In genomic region chr5:10333154-10334006, GRCh38 we compare ENCODE assay signal across 8 cellular contexts. TPM values are rescaled to one million over a fixed set of nuclear protein-coding genes. Genes with fewer than 3 reads are reported as not detected.
DNase-seq lines count a peak whose midpoint lies in the region; ATAC-seq and TF ChIP-seq lines count a peak whose summit lies in the region.

No MANE protein-coding gene starts in this region.

- peak overlapping the region; percentile 90 for H2AFZ ChIP-seq in PC-9

- no peak overlapping the region for H3K4me2 ChIP-seq in BLaER1 treated with 17β-estradiol and CSF1 and Interleukin-3, amounts not matched to agents 10 nM and 100 nM
- peak overlapping the region; percentile 83 for H3K4me2 ChIP-seq in PC-9

- CTCF ChIA-PET in PC-9 (lab: Charles Lee) = interaction anchor here (0.7 kb wide), 1 partner anchor 37 kb away, joined by 3 read pairs; no protein-coding TSS in a partner anchor

- H3K9me2 ChIP-seq in PC-9 (ENCODE audit: insufficient read depth) = no peaks in the 10 kb centered on the region

- H3F3A ChIP-seq in PC-9 (ENCODE audit: insufficient read depth, low read depth) = no peaks in the 10 kb centered on the region

- H3K36me3 ChIP-seq in BLaER1 treated with 17β-estradiol and CSF1 and Interleukin-3, amounts not matched to agents 10 nM and 100 nM = peaks cover 0 to 6% (median 0%) of the 10 kb centered on the region in 11 experiments; a peak in 1 of 22 replicates
- H3K36me3 ChIP-seq in PC-9 (ENCODE audit: low read depth) (no peaks in the 10 kb centered on the region), right lobe of liver (no peaks in the 10 kb centered on the region), thoracic aorta (no peaks in the 10 kb centered on the region)

- H3K9ac ChIP-seq in BLaER1 treated with 17β-estradiol and CSF1 and Interleukin-3, amounts not matched to agents 10 nM and 100 nM = no peak overlapping the region

- DNase-seq in PC-9 (peak in 1 of 2 experiments; percentile 67), dermis blood vessel endothelial cell (peak; percentile 56), right lobe of liver (peak; percentile 60 to 72 (median 60)), thoracic aorta (ENCODE audit: low spot score) (no peak), NCI-H128 (lab: John Stamatoyannopoulos, UW; ENCODE audit: unreplicated experiment) (no peak), NCI-H1092 treated with DMSO at 0.1 percent for 48 hours (lab: John Stamatoyannopoulos, UW) (no peak)

- no peak overlapping the region for H3K27ac ChIP-seq in BLaER1 treated with 17β-estradiol and CSF1 and Interleukin-3, amounts not matched to agents 10 nM and 100 nM
- no peak overlapping the region for H3K27ac ChIP-seq in PC-9
- peak overlapping the region; percentile 61 to 85 (median 79) for H3K27ac ChIP-seq in right lobe of liver
- no peak overlapping the region for H3K27ac ChIP-seq in thoracic aorta

- no peaks in the 10 kb centered on the region for H3K79me2 ChIP-seq in PC-9 (ENCODE audit: low read depth)

- TF ChIP-seq POLR2A in right lobe of liver (IDR thresholded peaks at IDR 0.05) = peak; percentile 54

- WGBS in right lobe of liver (ENCODE audit: insufficient coverage, low coverage, low lambda C conversion rate, missing lambda C conversion rate) = 3% methylated on average over 29 of the region's 81 CpGs

- no peaks in the 10 kb centered on the region for H3K4me1 ChIP-seq in BLaER1 treated with 17β-estradiol and CSF1 and Interleukin-3, amounts not matched to agents 10 nM and 100 nM
- H3K4me1 ChIP-seq in PC-9 (replicated peaks; ENCODE audit: insufficient read depth) (peaks cover 5% of the 10 kb centered on the region; the same call in 1 of the 2 replicates), right lobe of liver (peaks cover 0 to 53% (median 11%) of the 10 kb centered on the region in 4 donors), thoracic aorta (ENCODE audit: control insufficient read depth in 1 of 2, low read depth in 2 of 2) (peaks cover 10 to 39% of the 10 kb centered on the region in 2 donors)

- peak overlapping the region in 7 of 10 experiments; percentile 17 to 29 (median 22); a peak in 7 of 20 replicates for H3K4me3 ChIP-seq in BLaER1 treated with 17β-estradiol and CSF1 and Interleukin-3, amounts not matched to agents 10 nM and 100 nM
- H3K4me3 ChIP-seq in PC-9 (peak overlapping the region; percentile 60), right lobe of liver (peak overlapping the region; percentile 57 to 60 (median 58)), thoracic aorta (peak overlapping the region; percentile 85)

- ATAC-seq in GM19395 (IDR thresholded peaks at IDR 0.05; ENCODE audit: unreplicated experiment) (peak; percentile 56), right lobe of liver (peak; percentile 63 to 73 (median 68)), thoracic aorta (ENCODE audit: insufficient number of reproducible peaks, low FRiP score, low read depth) (no peak)

- POLR2A ChIA-PET in PC-9 (lab: Charles Lee; ENCODE audit: unreplicated experiment) = no interaction called here

- H4K20me1 ChIP-seq in BLaER1 treated with 17β-estradiol and CSF1 and Interleukin-3, amounts not matched to agents 10 nM and 100 nM = no peaks in the 10 kb centered on the region
- H4K20me1 ChIP-seq in PC-9 (ENCODE audit: insufficient read depth) = no peaks in the 10 kb centered on the region

- no peak for TF ChIP-seq CTCF in PC-9 (conservative IDR thresholded peaks at IDR 0.05)
- peak in 3 of 4 donors; percentile 7 to 30 (median 12) for TF ChIP-seq CTCF in right lobe of liver (IDR thresholded peaks at IDR 0.05)
- TF ChIP-seq CTCF in thoracic aorta (IDR thresholded peaks at IDR 0.05) = peak; percentile 32

- intact Hi-C loops in PC-9 (cut with micrococcal nuclease; ENCODE audit: unreplicated experiment) = loop anchor here (1.0 to 2.0 kb wide), 3 partner anchors 23 to 49 kb away; no protein-coding TSS in a partner anchor
- intact Hi-C loops in right lobe of liver (cut with DNase I) = no loop called here

- H3K9me3 ChIP-seq in BLaER1 treated with 17β-estradiol and CSF1 and Interleukin-3, amounts not matched to agents 10 nM and 100 nM (replicated peaks in 1 of 11) = peaks cover 18 to 29% (median 25%) of the 10 kb centered on the region in 11 experiments
- H3K9me3 ChIP-seq in PC-9 (ENCODE audit: insufficient read depth, low read depth) (no peaks in the 10 kb centered on the region), right lobe of liver (no peaks in the 10 kb centered on the region), thoracic aorta (no peaks in the 10 kb centered on the region)

- BruUV-seq in PC-9 (replicated peaks; lab: Mats Ljungman, UMichigan) = no TSS peak

- peaks cover 28 to 48% (median 40%) of the 10 kb centered on the region in 11 experiments for H3K27me3 ChIP-seq in BLaER1 treated with 17β-estradiol and CSF1 and Interleukin-3, amounts not matched to agents 10 nM and 100 nM
- H3K27me3 ChIP-seq in PC-9 (ENCODE audit: insufficient read depth, low read depth) = peaks cover 11% of the 10 kb centered on the region; the same call in 1 of the 2 replicates
- no peaks in the 10 kb centered on the region for H3K27me3 ChIP-seq in right lobe of liver
- no peaks in the 10 kb centered on the region for H3K27me3 ChIP-seq in thoracic aorta (replicated peaks; ENCODE audit: insufficient read depth)

RNA-seq across cellular contexts. Expression of gene MARCHF6, which starts 20.1 kb away (rescaled TPM):
- total RNA-seq in PC-9 (2021) (283 and 364 TPM in 2 replicates), dermis blood vessel endothelial cell (63.8 and 116 TPM in 2 replicates), right lobe of liver (100 to 1,000 TPM in 1 of 6 experiments, 10 to 100 TPM in 5; 44.9 to 106 (median 68.6) TPM), thoracic aorta (10 to 100 TPM; 86.9 to 95.2 TPM)

RNA-seq across cellular contexts. Expression of gene CMBL, which starts 25.7 kb away (rescaled TPM):
- 286 and 294 TPM in 2 replicates for total RNA-seq in PC-9 (2021)
- total RNA-seq in dermis blood vessel endothelial cell = 3.6 and 6.3 TPM in 2 replicates
- total RNA-seq in right lobe of liver = 100 to 1,000 TPM in 3 of 6 experiments, 10 to 100 TPM in 3; 29.4 to 206 (median 97.7) TPM
- total RNA-seq in thoracic aorta = 1 to 10 TPM; 3.4 to 7.8 TPM

Comparison
In these comparisons a context has a peak if more than half of its experiments do, and no peak if none do; other contexts are left out.
1. H3K27ac ChIP-seq: peak in right lobe of liver (3 of 3); none in BLaER1 treated with 17β-estradiol and CSF1 and Interleukin-3, amounts not matched to agents 10 nM and 100 nM (0 of 11), PC-9 (single experiment) and thoracic aorta (0 of 2).
2. H3K4me3 ChIP-seq: peak in every context shown above with its lines; median percentile 85 in thoracic aorta; 60 in PC-9; 58 in right lobe of liver; 22 in BLaER1 treated with 17β-estradiol and CSF1 and Interleukin-3, amounts not matched to agents 10 nM and 100 nM.
3. DNase-seq: peak in dermis blood vessel endothelial cell (single experiment) and right lobe of liver (3 of 3); none in thoracic aorta (single experiment), NCI-H128 (single experiment) and NCI-H1092 treated with DMSO at 0.1 percent for 48 hours (single experiment).